In the genomic region with DNA sequence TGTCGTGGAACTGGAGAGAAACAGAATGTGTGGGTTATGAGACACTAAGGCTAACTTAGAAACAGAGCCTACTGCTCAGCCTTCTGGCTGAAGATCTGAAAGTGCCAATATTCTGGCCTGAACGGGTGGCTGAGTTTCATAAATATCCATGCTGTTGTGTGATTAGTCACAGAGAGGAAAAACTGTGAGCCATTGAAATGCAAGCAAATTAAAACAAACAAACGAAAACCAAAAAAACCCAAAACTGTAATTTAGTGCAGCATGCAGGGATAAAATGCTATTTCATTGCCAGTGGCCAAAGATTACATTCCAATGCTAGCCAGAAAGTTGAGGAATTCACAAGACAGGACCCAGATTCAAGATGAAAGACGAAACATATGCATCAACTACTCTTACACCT, we compare ENCODE assay signal across 19 cellular contexts.
DNase-seq lines count a peak whose midpoint lies in the region; ATAC-seq and TF ChIP-seq lines count a peak whose summit lies in the region.
"Had no signal": no experiment of that assay in that cellular context is flagged by ENCODE, and none has a peak within 500 bp of the region (broad histone marks: within the 10 kb centered on the region; RNA-seq: fewer than 3 reads in every experiment).

No MANE protein-coding gene starts in this region.

- no peak overlapping the region for H2AFZ ChIP-seq in neuronal stem cell (ENCODE audit: low read length)

- H3K9me3 ChIP-seq in SJSA1 (replicated peaks) (no peaks in the 10 kb centered on the region), thoracic aorta (no peaks in the 10 kb centered on the region), neuronal stem cell (replicated peaks in 1 of 2; ENCODE audit: control insufficient read depth in 2 of 2, insufficient read depth in 1 of 2, low read depth in 1 of 2, low read length in 2 of 2) (no peaks in the 10 kb centered on the region)
- H3K9me3 ChIP-seq: left lung, tibial artery had no signal

- H3K23ac ChIP-seq in neuronal stem cell (ENCODE audit: low read depth, low read length, poor library complexity): no peak overlapping the region

- DNase-seq in ELR (ENCODE audit: low read depth): peak; percentile 35
- peak; percentile 61 to 82 for DNase-seq in SJSA1 (ENCODE audit: low read depth in 1 of 2, low spot score in 2 of 2)
- peak; percentile 98 for DNase-seq in fibroblast of peridontal ligament (ENCODE audit: extremely low read depth)
- DNase-seq in thoracic aorta (ENCODE audit: low spot score): no peak
- no peak for DNase-seq in iPS-NIHi7 (ENCODE audit: extremely low spot score)
- DNase-seq in neuronal stem cell (ENCODE audit: low spot score): no peak
- DNase-seq: activated CD4-positive, alpha-beta T cell treated with anti-CD3 and anti-CD28 coated beads for 1 hour; activated naive CD8-positive, alpha-beta T cell treated with anti-CD3 and anti-CD28 coated beads, Interleukin-2, amount 10 ng/mL, durations not matched to agents 7 days and 5 days; C1 segment of cervical spinal cord; dorsolateral prefrontal cortex; left lung; NCI-H187 treated with DMSO at 0.1 percent for 48 hours; NCI-H446; NK-92 treated with Interleukin-12 subunit alpha and Interleukin-12 subunit beta, amount 100 ng/mL, for 24 hours; tibial artery had no signal

- H2BK12ac ChIP-seq in neuronal stem cell (ENCODE audit: low read length): no peak overlapping the region

- peak; percentile 28 for ATAC-seq in thoracic aorta (ENCODE audit: insufficient number of reproducible peaks, low FRiP score, low read depth)
- no peak for ATAC-seq in GM21576 (IDR thresholded peaks at IDR 0.05; ENCODE audit: unreplicated experiment)
- ATAC-seq: left lung; stimulated activated effector memory CD8-positive, alpha-beta T cell treated with anti-CD3 and anti-CD28 coated beads, Interleukin-12 subunit alpha, Interleukin-12 subunit beta, amount 100 ng/mL, for 72 hours had no signal

- no peak overlapping the region for H4K91ac ChIP-seq in neuronal stem cell (ENCODE audit: low read depth, low read length, poor library complexity)

- H3K36me3 ChIP-seq in SJSA1 (no peaks in the 10 kb centered on the region), thoracic aorta (no peaks in the 10 kb centered on the region), neuronal stem cell (replicated peaks in 1 of 2; ENCODE audit: control insufficient read depth in 2 of 2, insufficient read depth in 2 of 2, low read length in 2 of 2) (no peaks in the 10 kb centered on the region)
- H3K36me3 ChIP-seq: cardiac muscle cell, left lung, tibial artery had no signal

- no peak overlapping the region for H2BK120ac ChIP-seq in neuronal stem cell (ENCODE audit: low read depth, low read length)

- no peak overlapping the region for H3K14ac ChIP-seq in neuronal stem cell (ENCODE audit: low read length)

- H3K27me3 ChIP-seq in SJSA1 (replicated peaks) (no peaks in the 10 kb centered on the region), thoracic aorta (replicated peaks; ENCODE audit: insufficient read depth) (no peaks in the 10 kb centered on the region), neuronal stem cell (ENCODE audit: control insufficient read depth in 3 of 3, insufficient read depth in 3 of 3, low read depth in 1 of 3, low read length in 3 of 3) (no peaks in the 10 kb centered on the region)
- H3K27me3 ChIP-seq: cardiac muscle cell, dorsolateral prefrontal cortex, left lung, tibial artery had no signal

- H3K18ac ChIP-seq in neuronal stem cell (ENCODE audit: low read length): no peak overlapping the region

- no peak for TF ChIP-seq CTCF in thoracic aorta (IDR thresholded peaks at IDR 0.05)

- H2AK5ac ChIP-seq in neuronal stem cell (ENCODE audit: low read depth, low read length): no peak overlapping the region

- H3K4me2 ChIP-seq in neuronal stem cell (ENCODE audit: insufficient read depth, low read length, poor library complexity, severe bottlenecking): no peak overlapping the region

- no peaks in the 10 kb centered on the region for H3K79me1 ChIP-seq in neuronal stem cell (ENCODE audit: low read depth, low read length)

- H3K27ac ChIP-seq in SJSA1: peak overlapping the region; percentile 60
- H3K27ac ChIP-seq in thoracic aorta: no peak overlapping the region
- no peak overlapping the region for H3K27ac ChIP-seq in neuronal stem cell (replicated peaks; ENCODE audit: low read length)
- H3K27ac ChIP-seq: cardiac muscle cell, epithelial cell of prostate, left lung, tibial artery had no signal

- no peak overlapping the region for H2BK5ac ChIP-seq in neuronal stem cell (ENCODE audit: low read length)

- no CpG with 5 or more reads among the region's 4 CpGs for WGBS in neuronal stem cell (ENCODE audit: extremely low coverage in 2 of 2, insufficient read length in 2 of 2, insufficient replicate concordance in 1 of 2), 2 donors

- H3K4ac ChIP-seq in neuronal stem cell (ENCODE audit: low read length): no peak overlapping the region

- no peak overlapping the region for H2BK15ac ChIP-seq in neuronal stem cell (ENCODE audit: low read length)

- H3K9ac ChIP-seq in neuronal stem cell (ENCODE audit: low read depth, low read length, poor library complexity): no peak overlapping the region

- H4K8ac ChIP-seq in neuronal stem cell (ENCODE audit: low read depth, low read length): no peak overlapping the region

- peak overlapping the region; percentile 2; the same call in 1 of the 2 replicates for H3K4me3 ChIP-seq in SJSA1
- H3K4me3 ChIP-seq in thoracic aorta: no peak overlapping the region
- no peak overlapping the region for H3K4me3 ChIP-seq in neuronal stem cell (ENCODE audit: low read length in 2 of 2)
- H3K4me3 ChIP-seq: cardiac muscle cell, dorsolateral prefrontal cortex, left lung, tibial artery had no signal

- H3K4me1 ChIP-seq in SJSA1 (replicated peaks) (peaks cover 23% of the 10 kb centered on the region), thoracic aorta (ENCODE audit: control insufficient read depth in 1 of 2, low read depth in 2 of 2) (no peaks in the 10 kb centered on the region), neuronal stem cell (ENCODE audit: control insufficient read depth in 2 of 2, insufficient read depth in 1 of 2, low read depth in 1 of 2, low read length in 2 of 2) (peaks cover 0 to 2% of the 10 kb centered on the region in 2 donors)
- H3K4me1 ChIP-seq: left lung, tibial artery had no signal

Comparison
In these comparisons a context has a peak if more than half of its experiments do, and no peak if none do; other contexts are left out.
1. DNase-seq: peak in ELR (single experiment), SJSA1 (2 of 2) and fibroblast of peridontal ligament (single experiment); none in thoracic aorta (single experiment), iPS-NIHi7 (single experiment) and neuronal stem cell (single experiment).